In the genomic region with DNA sequence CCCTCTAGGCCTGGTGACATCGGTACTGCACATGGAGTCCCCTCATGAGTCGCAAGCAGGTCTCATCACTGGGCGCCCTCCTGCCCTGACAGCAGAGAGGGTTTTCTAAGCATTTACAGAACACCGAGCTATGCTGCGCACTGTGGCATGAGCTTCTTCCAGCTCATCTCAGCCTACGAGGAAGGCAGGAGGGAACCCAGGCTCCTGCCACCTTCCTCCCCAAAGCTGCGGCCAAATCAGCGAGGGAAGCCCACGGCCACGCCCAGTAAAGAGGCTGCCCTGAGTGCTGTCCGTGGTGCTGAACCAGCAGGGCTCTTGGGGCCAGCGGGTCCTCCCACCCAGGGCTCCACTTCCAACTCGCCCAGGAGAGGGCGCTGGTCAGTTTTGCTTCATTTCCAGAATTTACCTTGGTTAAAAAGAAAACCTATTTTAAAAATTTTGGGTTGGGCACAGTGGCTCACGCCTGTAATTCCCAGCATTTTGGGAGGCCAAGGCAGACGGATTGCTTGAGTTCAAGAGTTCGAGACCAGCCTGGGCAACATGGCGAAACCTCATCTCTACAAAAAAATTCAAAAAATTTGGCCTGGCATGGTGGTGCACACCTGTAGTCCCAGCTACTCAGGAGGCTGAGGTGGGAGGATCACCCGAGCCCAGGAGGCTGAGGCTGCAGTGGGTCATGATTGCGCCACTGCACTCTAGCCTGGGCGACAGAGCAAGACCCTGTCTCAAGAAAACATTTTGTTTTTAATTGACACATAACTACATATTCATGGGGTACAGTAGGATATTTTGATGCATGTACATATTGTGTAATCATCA, we compare ENCODE assay signal across 1 cellular context.
TF ChIP-seq lines count a peak whose summit lies in the region.

No MANE protein-coding gene starts in this region.

TF ChIP-seq in K562, 482 proteins besides CTCF, POLR2A, EP300 and RAD21 (continued from another document):
- TF ChIP-seq, protein P1, sequence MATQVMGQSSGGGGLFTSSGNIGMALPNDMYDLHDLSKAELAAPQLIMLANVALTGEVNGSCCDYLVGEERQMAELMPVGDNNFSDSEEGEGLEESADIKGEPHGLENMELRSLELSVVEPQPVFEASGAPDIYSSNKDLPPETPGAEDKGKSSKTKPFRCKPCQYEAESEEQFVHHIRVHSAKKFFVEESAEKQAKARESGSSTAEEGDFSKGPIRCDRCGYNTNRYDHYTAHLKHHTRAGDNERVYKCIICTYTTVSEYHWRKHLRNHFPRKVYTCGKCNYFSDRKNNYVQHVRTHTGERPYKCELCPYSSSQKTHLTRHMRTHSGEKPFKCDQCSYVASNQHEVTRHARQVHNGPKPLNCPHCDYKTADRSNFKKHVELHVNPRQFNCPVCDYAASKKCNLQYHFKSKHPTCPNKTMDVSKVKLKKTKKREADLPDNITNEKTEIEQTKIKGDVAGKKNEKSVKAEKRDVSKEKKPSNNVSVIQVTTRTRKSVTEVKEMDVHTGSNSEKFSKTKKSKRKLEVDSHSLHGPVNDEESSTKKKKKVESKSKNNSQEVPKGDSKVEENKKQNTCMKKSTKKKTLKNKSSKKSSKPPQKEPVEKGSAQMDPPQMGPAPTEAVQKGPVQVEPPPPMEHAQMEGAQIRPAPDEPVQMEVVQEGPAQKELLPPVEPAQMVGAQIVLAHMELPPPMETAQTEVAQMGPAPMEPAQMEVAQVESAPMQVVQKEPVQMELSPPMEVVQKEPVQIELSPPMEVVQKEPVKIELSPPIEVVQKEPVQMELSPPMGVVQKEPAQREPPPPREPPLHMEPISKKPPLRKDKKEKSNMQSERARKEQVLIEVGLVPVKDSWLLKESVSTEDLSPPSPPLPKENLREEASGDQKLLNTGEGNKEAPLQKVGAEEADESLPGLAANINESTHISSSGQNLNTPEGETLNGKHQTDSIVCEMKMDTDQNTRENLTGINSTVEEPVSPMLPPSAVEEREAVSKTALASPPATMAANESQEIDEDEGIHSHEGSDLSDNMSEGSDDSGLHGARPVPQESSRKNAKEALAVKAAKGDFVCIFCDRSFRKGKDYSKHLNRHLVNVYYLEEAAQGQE (CRISPR knock-in tag; IDR thresholded peaks at IDR 0.05; ENCODE audit: low read depth): peak; percentile 98
- TF ChIP-seq CTBP1 (IDR thresholded peaks at IDR 0.05; ENCODE audit: borderline replicate concordance) (peak; percentile 20; the same call in 1 of the 2 replicates), ATF6 (CRISPR knock-in tag; IDR thresholded peaks at IDR 0.05) (0 out of 2 replicates have a peak, but pooled peaks have one; percentile 46), ZBTB34 (CRISPR knock-in tag; IDR thresholded peaks at IDR 0.05) (no peak), MBD2 (IDR thresholded peaks at IDR 0.05; ENCODE audit: borderline replicate concordance, low read depth) (no peak), ZMIZ1 (IDR thresholded peaks at IDR 0.05; ENCODE audit: low read depth in 2 of 2, low read length in 2 of 2) (no peak), MYC (IDR thresholded peaks at IDR 0.05; ENCODE audit: low read depth, low read length) (no peak), MYC (CRISPR knock-in tag; IDR thresholded peaks at IDR 0.05; ENCODE audit: borderline replicate concordance, low read depth) (no peak), KLF13 (tag; IDR thresholded peaks at IDR 0.05; ENCODE audit: borderline replicate concordance, low read depth) (peak; percentile 62; the same call in 1 of the 2 replicates), ZNF12 (CRISPR knock-in tag; IDR thresholded peaks at IDR 0.05) (no peak), GABPB2 (CRISPR knock-in tag; conservative IDR thresholded peaks at IDR 0.05) (no peak), POU5F1 (IDR thresholded peaks at IDR 0.05; ENCODE audit: borderline replicate concordance, low read depth, low read length, partially characterized antibody) (no peak), MEIS2 (IDR thresholded peaks at IDR 0.05; ENCODE audit: partially characterized antibody) (no peak), ZFP36 (IDR thresholded peaks at IDR 0.05; ENCODE audit: low read depth, low read length, partially characterized antibody) (peak; percentile 32)
